34 cellular contexts compared by ENCODE assay signal in the genomic region with DNA sequence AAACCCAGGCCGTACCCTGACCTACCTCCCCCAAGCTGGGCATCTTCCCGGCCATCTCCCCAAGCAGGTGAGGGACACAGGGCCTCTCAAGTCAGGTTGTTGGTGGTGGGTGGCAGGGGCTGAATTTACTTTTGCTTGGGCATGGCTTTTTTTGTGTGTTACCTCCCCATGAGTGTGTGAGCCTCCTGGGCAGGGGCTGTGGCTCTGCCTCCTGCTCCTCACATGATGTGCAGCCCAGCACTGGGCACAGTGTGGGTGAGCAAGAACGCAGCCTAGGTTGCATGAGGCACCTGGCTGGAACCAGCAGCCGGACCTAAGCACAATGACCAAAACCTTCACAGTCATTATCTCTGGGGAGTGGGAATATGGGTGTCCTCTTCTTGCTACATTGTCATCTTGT. TPM values are rescaled to one million over a fixed set of nuclear protein-coding genes. Genes with fewer than 3 reads are reported as not detected.
"Had no signal": no experiment of that assay in that cellular context is flagged by ENCODE, and none has a peak within 500 bp of the region (broad histone marks: within the 10 kb centered on the region; RNA-seq: fewer than 3 reads in every experiment).

No MANE protein-coding gene starts in this region.

- DNase-seq: activated B cell treated with CpG ODN at 0.5 μM for 24 hours; activated CD4-positive, alpha-beta memory T cell treated with anti-CD3 and anti-CD28 coated beads for 36 hours; activated CD4-positive, alpha-beta T cell treated with anti-CD3 and anti-CD28 coated beads for 4 hours; activated CD4-positive, alpha-beta T cell treated with anti-CD3 and anti-CD28 coated beads, Interleukin-2, amount 10 ng/mL, durations not matched to agents 24 days and 14 days; activated CD4-positive, alpha-beta T cell treated with anti-CD3 and anti-CD28 coated beads, Interleukin-2, amount 50 U/mL, for 1 hour; activated CD4-positive, alpha-beta T cell treated with anti-CD3 and anti-CD28 coated beads, Interleukin-2, amount 50 U/mL, for 4 hours; activated CD4-positive, CD25-positive, alpha-beta regulatory T cell treated with anti-CD3 and anti-CD28 coated beads, Interleukin-2, amount 50 U/mL, for 72 hours; activated CD8-positive, alpha-beta memory T cell treated with anti-CD3 and anti-CD28 coated beads, Interleukin-2, amount 50 U/mL, for 4 hours; activated CD8-positive, alpha-beta T cell treated with anti-CD3 and anti-CD28 coated beads for 36 hours; activated effector memory CD4-positive, alpha-beta T cell treated with anti-CD3 and anti-CD28 coated beads, Interleukin-2, amount 50 U/mL, for 16 hours; activated gamma-delta T cell treated with Interleukin-2 at 50 U/mL for 16 hours; activated naive CD4-positive, alpha-beta T cell; activated naive CD4-positive, alpha-beta T cell treated with anti-CD3 and anti-CD28 coated beads for 36 hours; activated naive CD4-positive, alpha-beta T cell treated with anti-CD3 and anti-CD28 coated beads, Interleukin-2, amount 50 U/mL, for 16 hours; activated naive CD8-positive, alpha-beta T cell treated with anti-CD3 and anti-CD28 coated beads for 36 hours; activated T-cell treated with anti-CD3 and anti-CD28 coated beads for 4 hours; activated T-cell treated with anti-CD3 and anti-CD28 coated beads, Interleukin-2, amount 50 U/mL, for 1 hour; activated T-cell treated with anti-CD3 and anti-CD28 coated beads, Interleukin-2, amount 50 U/mL, for 4 hours; activated T-cell treated with anti-CD3 and anti-CD28 coated beads, Interleukin-2, amount 50 U/mL, for 72 hours; adrenal gland; amniotic stem cell; body of pancreas; brain microvascular endothelial cell; central memory CD4-positive, alpha-beta T cell; T-helper 1 cell; T-helper 2 cell; T-helper 9 cell had no signal

- H3K4me1 ChIP-seq: adrenal gland, body of pancreas, breast epithelium had no signal

- H3K27me3 ChIP-seq: body of pancreas had no signal

- H3K4me3 ChIP-seq: adrenal gland, body of pancreas, breast epithelium had no signal

- ATAC-seq: activated CD8-positive, alpha-beta T cell treated with anti-CD3 and anti-CD28 coated beads for 36 hours; activated naive CD4-positive, alpha-beta T cell treated with anti-CD3 and anti-CD28 coated beads, Interleukin-2, amount 50 U/mL, for 72 hours; activated T-cell treated with anti-CD3 and anti-CD28 coated beads, Interleukin-2, amount 50 U/mL, for 4 hours; activated T-cell treated with anti-CD3 and anti-CD28 coated beads, Interleukin-2, amount 50 U/mL, for 72 hours; activated T-helper 17 cell treated with anti-CD3 and anti-CD28 coated beads, Interleukin-2, amount 50 U/mL, for 72 hours; body of pancreas had no signal

- H3K9me3 ChIP-seq: adrenal gland, body of pancreas, breast epithelium had no signal

- H3K36me3 ChIP-seq: adrenal gland, brain microvascular endothelial cell, breast epithelium had no signal

- H3K27ac ChIP-seq: adrenal gland, body of pancreas, brain microvascular endothelial cell, breast epithelium, VCaP had no signal

RNA-seq across cellular contexts. Expression of gene CELF4, which starts 22.3 kb away (rescaled TPM):
- total RNA-seq: activated B cell treated with CpG ODN at 0.5 μM for 24 hours; activated CD4-positive, alpha-beta memory T cell treated with anti-CD3 and anti-CD28 coated beads for 36 hours; activated CD4-positive, alpha-beta T cell treated with anti-CD3 and anti-CD28 coated beads, Interleukin-2, amount 10 ng/mL, durations not matched to agents 24 days and 14 days; activated CD8-positive, alpha-beta memory T cell treated with anti-CD3 and anti-CD28 coated beads for 36 hours; activated CD8-positive, alpha-beta T cell treated with anti-CD3 and anti-CD28 coated beads for 36 hours; activated naive CD4-positive, alpha-beta T cell treated with anti-CD3 and anti-CD28 coated beads for 36 hours; activated naive CD4-positive, alpha-beta T cell treated with anti-CD3 and anti-CD28 coated beads, Interleukin-2, amount 50 U/mL, for 72 hours; activated naive CD8-positive, alpha-beta T cell treated with anti-CD3 and anti-CD28 coated beads for 36 hours; activated T-cell treated with anti-CD3 and anti-CD28 coated beads, Interleukin-2, amount 50 U/mL, for 4 hours; activated T-cell treated with anti-CD3 and anti-CD28 coated beads, Interleukin-2, amount 50 U/mL, for 72 hours; activated T-helper 1 cell treated with anti-CD3 and anti-CD28 coated beads, Interleukin-12 subunit alpha, Interleukin-12 subunit beta, Interleukin-2, Interleukin-4 antibody, amounts not matched to agents 30 ng/mL and 10 ng/mL and 1 ng/mL, durations not matched to agents 14 hours and 24 hours and 36 hours; activated T-helper 17 cell treated with anti-CD3 and anti-CD28 coated beads, Interleukin-2, amount 50 U/mL, for 72 hours; aorta had no signal
